In genomic region chr6:38801305-38801704, GRCh38 we compare ENCODE assay signal across 27 cellular contexts.
"Had no signal": no experiment of that assay in that cellular context is flagged by ENCODE, and none has a peak within 500 bp of the region (broad histone marks: within the 10 kb centered on the region; RNA-seq: fewer than 3 reads in every experiment).

No MANE protein-coding gene starts in this region.

- H3K4me3 ChIP-seq: esophagus squamous epithelium, left ventricle myocardium inferior, lung, right lobe of liver, skin epidermis, thoracic aorta had no signal

- ATAC-seq: activated naive CD4-positive, alpha-beta T cell treated with anti-CD3 and anti-CD28 coated beads, Interleukin-2, amount 50 U/mL, for 72 hours; activated T-cell treated with anti-CD3 and anti-CD28 coated beads, Interleukin-2, amount 50 U/mL, for 72 hours; natural killer cell; right lobe of liver; stimulated activated effector memory CD8-positive, alpha-beta T cell treated with anti-CD3 and anti-CD28 coated beads, Interleukin-12 subunit alpha, Interleukin-12 subunit beta, amount 100 ng/mL, for 72 hours had no signal

- DNase-seq: activated CD4-positive, alpha-beta T cell treated with anti-CD3 and anti-CD28 coated beads for 4 hours; activated CD4-positive, alpha-beta T cell treated with anti-CD3 and anti-CD28 coated beads, Interleukin-2, amount 50 U/mL, for 4 hours; activated CD4-positive, CD25-positive, alpha-beta regulatory T cell; activated naive CD4-positive, alpha-beta T cell; activated T-cell treated with anti-CD3 and anti-CD28 coated beads for 4 hours; activated T-cell treated with anti-CD3 and anti-CD28 coated beads, Interleukin-2, amount 50 U/mL, for 72 hours; anterior cingulate cortex; dermis blood vessel endothelial cell; effector CD4-positive, alpha-beta T cell; esophagus squamous epithelium; foreskin melanocyte; left ventricle myocardium inferior; mesendoderm; natural killer cell; right lobe of liver; stimulated activated CD4-positive, alpha-beta T cell treated with anti-CD3 and anti-CD28 coated beads, Interleukin-12 subunit alpha, Interleukin-12 subunit beta, amount 100 ng/mL, for 4 hours; stimulated activated CD4-positive, alpha-beta T cell treated with anti-CD3 and anti-CD28 coated beads, Interleukin-4, amount 100 ng/mL, for 1 hour; trophoblast cell had no signal

- FAIRE-seq: bronchial epithelial cell, colon, urothelium cell line had no signal

- H3K36me3 ChIP-seq: esophagus squamous epithelium, left ventricle myocardium inferior, right lobe of liver, thoracic aorta had no signal

- H3K9me3 ChIP-seq: esophagus squamous epithelium, left ventricle myocardium inferior, right lobe of liver, thoracic aorta had no signal

- H3K27ac ChIP-seq: epithelial cell of prostate, esophagus squamous epithelium, left ventricle myocardium inferior, right lobe of liver, skin epidermis, thoracic aorta had no signal

- H3K4me1 ChIP-seq: left ventricle myocardium inferior, right lobe of liver had no signal

- H3K27me3 ChIP-seq: right lobe of liver had no signal
